In the genomic region with DNA sequence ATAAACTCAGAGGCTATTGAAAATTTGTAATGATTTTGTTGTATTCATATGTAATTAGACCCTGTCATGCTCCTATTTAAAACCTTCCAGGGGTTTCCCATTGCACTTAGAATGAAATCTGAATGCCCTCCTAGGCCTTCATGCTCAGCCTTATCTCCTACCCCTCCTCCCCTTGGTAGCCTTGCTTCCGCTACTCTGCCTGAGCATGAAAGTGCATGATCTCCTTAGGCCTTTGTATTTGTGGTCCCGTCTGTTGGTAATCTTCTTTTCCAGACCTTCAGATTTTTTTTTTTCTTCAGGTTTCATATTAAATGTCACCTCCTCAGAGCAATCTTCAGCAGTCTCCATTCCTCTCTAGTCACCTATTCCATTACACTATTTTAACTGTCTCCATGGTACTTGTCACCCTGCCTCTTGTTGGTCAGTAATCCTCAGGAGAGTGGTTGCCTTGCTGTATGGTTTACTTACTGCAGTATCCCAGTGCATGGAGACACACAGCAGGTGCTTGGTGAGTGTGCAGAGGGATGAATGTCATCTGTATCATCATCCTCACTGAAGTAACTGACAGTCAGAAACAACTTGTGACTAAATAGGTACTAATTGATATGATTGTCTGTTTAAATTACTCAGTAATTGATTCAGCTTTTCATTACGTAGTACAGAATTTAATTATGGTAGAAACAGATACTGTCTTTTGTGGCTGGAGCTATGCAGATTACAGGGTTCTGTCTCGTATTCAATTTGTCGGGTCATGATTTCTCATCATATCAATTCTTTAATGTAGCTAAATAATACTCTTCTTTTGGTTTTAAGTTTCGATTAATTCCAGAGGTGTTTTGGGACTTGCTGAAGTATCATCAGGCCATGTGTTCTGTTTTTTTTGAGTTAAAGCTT, we compare ENCODE assay signal across 14 cellular contexts.
DNase-seq lines count a peak whose midpoint lies in the region; ATAC-seq, FAIRE-seq and TF ChIP-seq lines count a peak whose summit lies in the region.
"Had no signal": no experiment of that assay in that cellular context is flagged by ENCODE, and none has a peak within 500 bp of the region (broad histone marks: within the 10 kb centered on the region; RNA-seq: fewer than 3 reads in every experiment).

No MANE protein-coding gene starts in this region.

- peaks cover 2% of the 10 kb centered on the region for H3K36me3 Mint-ChIP-seq in activated CD8-positive, alpha-beta T cell treated with anti-CD3 and anti-CD28 coated beads for 36 hours (ENCODE audit: low read depth)
- H3K36me3 Mint-ChIP-seq in activated CD8-positive, alpha-beta T cell treated with anti-CD3 and anti-CD28 coated beads, Interleukin-2, amount 10 ng/mL, durations not matched to agents 7 days and 5 days (ENCODE audit: low read depth): no peaks in the 10 kb centered on the region
- peaks cover 0 to 2% of the 10 kb centered on the region in 2 donors for H3K36me3 Mint-ChIP-seq in activated T-cell treated with anti-CD3 and anti-CD28 coated beads, Interleukin-2, amount 50 U/mL, for 72 hours (ENCODE audit: insufficient read depth in 2 of 2)
- no peaks in the 10 kb centered on the region for H3K36me3 Mint-ChIP-seq in stimulated activated effector memory CD8-positive, alpha-beta T cell treated with anti-CD3 and anti-CD28 coated beads, Interleukin-12 subunit alpha, Interleukin-12 subunit beta, amount 100 ng/mL, for 72 hours

- CTCF ChIA-PET in activated CD8-positive, alpha-beta T cell treated with anti-CD3 and anti-CD28 coated beads for 36 hours (lab: Charles Lee): interaction anchor here (0.9 kb wide), 1 partner anchor 64 kb away, joined by 3 read pairs; the partner anchor contains the start of gene PHLPP1
- CTCF ChIA-PET in activated CD8-positive, alpha-beta T cell treated with anti-CD3 and anti-CD28 coated beads, Interleukin-2, amount 10 ng/mL, durations not matched to agents 7 days and 5 days (lab: Charles Lee): interaction anchor here (1.2 kb wide), 1 partner anchor 90 kb away, joined by 3 read pairs; no protein-coding TSS in a partner anchor

- H3K4me3 Mint-ChIP-seq in activated CD8-positive, alpha-beta T cell treated with anti-CD3 and anti-CD28 coated beads for 36 hours: no peak overlapping the region
- H3K4me3 Mint-ChIP-seq in activated CD8-positive, alpha-beta T cell treated with anti-CD3 and anti-CD28 coated beads, Interleukin-2, amount 10 ng/mL, durations not matched to agents 7 days and 5 days: no peak overlapping the region
- peak overlapping the region; percentile 33 to 44 for H3K4me3 Mint-ChIP-seq in activated T-cell treated with anti-CD3 and anti-CD28 coated beads, Interleukin-2, amount 50 U/mL, for 72 hours
- H3K4me3 Mint-ChIP-seq in stimulated activated effector memory CD8-positive, alpha-beta T cell treated with anti-CD3 and anti-CD28 coated beads, Interleukin-12 subunit alpha, Interleukin-12 subunit beta, amount 100 ng/mL, for 72 hours: no peak overlapping the region
- H3K4me3 Mint-ChIP-seq: effector memory CD8-positive, alpha-beta T cell had no signal

- H3K4me1 Mint-ChIP-seq in activated CD8-positive, alpha-beta T cell treated with anti-CD3 and anti-CD28 coated beads for 36 hours (ENCODE audit: low read depth): peaks cover 42% of the 10 kb centered on the region
- peaks cover 5% of the 10 kb centered on the region for H3K4me1 Mint-ChIP-seq in activated CD8-positive, alpha-beta T cell treated with anti-CD3 and anti-CD28 coated beads, Interleukin-2, amount 10 ng/mL, durations not matched to agents 7 days and 5 days (ENCODE audit: low read depth)
- H3K4me1 Mint-ChIP-seq in activated T-cell treated with anti-CD3 and anti-CD28 coated beads, Interleukin-2, amount 50 U/mL, for 72 hours (ENCODE audit: low read depth): peaks cover 60% of the 10 kb centered on the region
- peaks cover 23% of the 10 kb centered on the region for H3K4me1 Mint-ChIP-seq in stimulated activated effector memory CD8-positive, alpha-beta T cell treated with anti-CD3 and anti-CD28 coated beads, Interleukin-12 subunit alpha, Interleukin-12 subunit beta, amount 100 ng/mL, for 72 hours

- no peak for TF ChIP-seq POLR2A in GM18505 (IDR thresholded peaks at IDR 0.05; ENCODE audit: borderline replicate concordance, extremely low read depth, insufficient read depth, insufficient read length)

- intact Hi-C loops in activated CD8-positive, alpha-beta T cell treated with anti-CD3 and anti-CD28 coated beads for 36 hours (cut with micrococcal nuclease): no loop called here

- H3K27ac Mint-ChIP-seq in activated CD8-positive, alpha-beta T cell treated with anti-CD3 and anti-CD28 coated beads for 36 hours: peak overlapping the region; percentile 64
- no peak overlapping the region for H3K27ac Mint-ChIP-seq in activated CD8-positive, alpha-beta T cell treated with anti-CD3 and anti-CD28 coated beads, Interleukin-2, amount 10 ng/mL, durations not matched to agents 7 days and 5 days
- H3K27ac Mint-ChIP-seq in activated T-cell treated with anti-CD3 and anti-CD28 coated beads, Interleukin-2, amount 50 U/mL, for 72 hours: no peak overlapping the region
- H3K27ac Mint-ChIP-seq in stimulated activated effector memory CD8-positive, alpha-beta T cell treated with anti-CD3 and anti-CD28 coated beads, Interleukin-12 subunit alpha, Interleukin-12 subunit beta, amount 100 ng/mL, for 72 hours: no peak overlapping the region
- H3K27ac Mint-ChIP-seq: effector memory CD8-positive, alpha-beta T cell had no signal

- H3K9me3 Mint-ChIP-seq in activated CD8-positive, alpha-beta T cell treated with anti-CD3 and anti-CD28 coated beads for 36 hours: no peaks in the 10 kb centered on the region
- H3K9me3 Mint-ChIP-seq in activated CD8-positive, alpha-beta T cell treated with anti-CD3 and anti-CD28 coated beads, Interleukin-2, amount 10 ng/mL, durations not matched to agents 7 days and 5 days (ENCODE audit: insufficient read depth): no peaks in the 10 kb centered on the region
- no peaks in the 10 kb centered on the region for H3K9me3 Mint-ChIP-seq in activated T-cell treated with anti-CD3 and anti-CD28 coated beads, Interleukin-2, amount 50 U/mL, for 72 hours
- no peaks in the 10 kb centered on the region for H3K9me3 Mint-ChIP-seq in stimulated activated effector memory CD8-positive, alpha-beta T cell treated with anti-CD3 and anti-CD28 coated beads, Interleukin-12 subunit alpha, Interleukin-12 subunit beta, amount 100 ng/mL, for 72 hours
- H3K9me3 Mint-ChIP-seq: effector memory CD8-positive, alpha-beta T cell had no signal

- no peaks in the 10 kb centered on the region for H3K27me3 Mint-ChIP-seq in activated CD8-positive, alpha-beta T cell treated with anti-CD3 and anti-CD28 coated beads for 36 hours
- no peaks in the 10 kb centered on the region for H3K27me3 Mint-ChIP-seq in activated CD8-positive, alpha-beta T cell treated with anti-CD3 and anti-CD28 coated beads, Interleukin-2, amount 10 ng/mL, durations not matched to agents 7 days and 5 days (ENCODE audit: low read depth)
- H3K27me3 Mint-ChIP-seq in activated T-cell treated with anti-CD3 and anti-CD28 coated beads, Interleukin-2, amount 50 U/mL, for 72 hours (ENCODE audit: low read depth): no peaks in the 10 kb centered on the region
- H3K27me3 Mint-ChIP-seq: effector memory CD8-positive, alpha-beta T cell had no signal

- peak; percentile 13 for DNase-seq in activated CD8-positive, alpha-beta T cell treated with anti-CD3 and anti-CD28 coated beads for 36 hours
- DNase-seq in activated CD8-positive, alpha-beta T cell treated with anti-CD3 and anti-CD28 coated beads, Interleukin-2, amount 10 ng/mL, durations not matched to agents 7 days and 5 days: no peak
- peak; percentile 20 for DNase-seq in NCI-H1105 treated with DMSO at 0.1 percent for 48 hours (lab: John Stamatoyannopoulos, UW)
- DNase-seq in activated T-cell treated with anti-CD3 and anti-CD28 coated beads, Interleukin-2, amount 50 U/mL, for 72 hours: peak in 1 of 2 donors; percentile 10
- DNase-seq in stimulated activated effector memory CD8-positive, alpha-beta T cell treated with anti-CD3 and anti-CD28 coated beads, Interleukin-12 subunit alpha, Interleukin-12 subunit beta, amount 100 ng/mL, for 72 hours (ENCODE audit: low spot score in 2 of 2): no peak
- no peak for DNase-seq in medulla oblongata (ENCODE audit: extremely low spot score)
- DNase-seq in urothelium cell line (ENCODE audit: low spot score): no peak
- DNase-seq: activated gamma-delta T cell; DND-41; effector memory CD8-positive, alpha-beta T cell; islet precursor cell; NCI-H187 treated with DMSO at 0.1 percent for 48 hours had no signal

- POLR2A ChIA-PET in activated CD8-positive, alpha-beta T cell treated with anti-CD3 and anti-CD28 coated beads for 36 hours (lab: Charles Lee): no interaction called here
- POLR2A ChIA-PET in activated CD8-positive, alpha-beta T cell treated with anti-CD3 and anti-CD28 coated beads, Interleukin-2, amount 10 ng/mL, durations not matched to agents 7 days and 5 days (lab: Charles Lee): no interaction called here

- ATAC-seq in activated CD8-positive, alpha-beta T cell treated with anti-CD3 and anti-CD28 coated beads for 36 hours: peak; percentile 81
- ATAC-seq in activated CD8-positive, alpha-beta T cell treated with anti-CD3 and anti-CD28 coated beads, Interleukin-2, amount 10 ng/mL, durations not matched to agents 7 days and 5 days: no peak
- peak; percentile 89 to 96 for ATAC-seq in activated T-cell treated with anti-CD3 and anti-CD28 coated beads, Interleukin-2, amount 50 U/mL, for 72 hours (replicated peaks in 1 of 2)
- ATAC-seq in stimulated activated effector memory CD8-positive, alpha-beta T cell treated with anti-CD3 and anti-CD28 coated beads, Interleukin-12 subunit alpha, Interleukin-12 subunit beta, amount 100 ng/mL, for 72 hours: peak; percentile 94
- ATAC-seq in GM18505 (IDR thresholded peaks at IDR 0.05; ENCODE audit: unreplicated experiment): no peak
- ATAC-seq: effector memory CD8-positive, alpha-beta T cell had no signal

- FAIRE-seq in urothelium cell line (lab: Jason Lieb, UNC): no peak
- FAIRE-seq: frontal cortex had no signal

- TF ChIP-seq CTCF in activated CD8-positive, alpha-beta T cell treated with anti-CD3 and anti-CD28 coated beads for 36 hours (IDR thresholded peaks at IDR 0.05): no peak

Comparison
In these comparisons a context has a peak if more than half of its experiments do, and no peak if none do; other contexts are left out.
1. ATAC-seq: peak in activated CD8-positive, alpha-beta T cell treated with anti-CD3 and anti-CD28 coated beads for 36 hours (single experiment), activated T-cell treated with anti-CD3 and anti-CD28 coated beads, Interleukin-2, amount 50 U/mL, for 72 hours (2 of 2) and stimulated activated effector memory CD8-positive, alpha-beta T cell treated with anti-CD3 and anti-CD28 coated beads, Interleukin-12 subunit alpha, Interleukin-12 subunit beta, amount 100 ng/mL, for 72 hours (single experiment); none in activated CD8-positive, alpha-beta T cell treated with anti-CD3 and anti-CD28 coated beads, Interleukin-2, amount 10 ng/mL, durations not matched to agents 7 days and 5 days (single experiment) and GM18505 (single experiment).
2. DNase-seq: peak in activated CD8-positive, alpha-beta T cell treated with anti-CD3 and anti-CD28 coated beads for 36 hours (single experiment) and NCI-H1105 treated with DMSO at 0.1 percent for 48 hours (single experiment); none in activated CD8-positive, alpha-beta T cell treated with anti-CD3 and anti-CD28 coated beads, Interleukin-2, amount 10 ng/mL, durations not matched to agents 7 days and 5 days (single experiment), stimulated activated effector memory CD8-positive, alpha-beta T cell treated with anti-CD3 and anti-CD28 coated beads, Interleukin-12 subunit alpha, Interleukin-12 subunit beta, amount 100 ng/mL, for 72 hours (0 of 2), medulla oblongata (single experiment) and urothelium cell line (single experiment).
3. H3K4me3 Mint-ChIP-seq: peak in activated T-cell treated with anti-CD3 and anti-CD28 coated beads, Interleukin-2, amount 50 U/mL, for 72 hours (2 of 2); none in activated CD8-positive, alpha-beta T cell treated with anti-CD3 and anti-CD28 coated beads for 36 hours (single experiment), activated CD8-positive, alpha-beta T cell treated with anti-CD3 and anti-CD28 coated beads, Interleukin-2, amount 10 ng/mL, durations not matched to agents 7 days and 5 days (single experiment) and stimulated activated effector memory CD8-positive, alpha-beta T cell treated with anti-CD3 and anti-CD28 coated beads, Interleukin-12 subunit alpha, Interleukin-12 subunit beta, amount 100 ng/mL, for 72 hours (single experiment).